In the genomic region with DNA sequence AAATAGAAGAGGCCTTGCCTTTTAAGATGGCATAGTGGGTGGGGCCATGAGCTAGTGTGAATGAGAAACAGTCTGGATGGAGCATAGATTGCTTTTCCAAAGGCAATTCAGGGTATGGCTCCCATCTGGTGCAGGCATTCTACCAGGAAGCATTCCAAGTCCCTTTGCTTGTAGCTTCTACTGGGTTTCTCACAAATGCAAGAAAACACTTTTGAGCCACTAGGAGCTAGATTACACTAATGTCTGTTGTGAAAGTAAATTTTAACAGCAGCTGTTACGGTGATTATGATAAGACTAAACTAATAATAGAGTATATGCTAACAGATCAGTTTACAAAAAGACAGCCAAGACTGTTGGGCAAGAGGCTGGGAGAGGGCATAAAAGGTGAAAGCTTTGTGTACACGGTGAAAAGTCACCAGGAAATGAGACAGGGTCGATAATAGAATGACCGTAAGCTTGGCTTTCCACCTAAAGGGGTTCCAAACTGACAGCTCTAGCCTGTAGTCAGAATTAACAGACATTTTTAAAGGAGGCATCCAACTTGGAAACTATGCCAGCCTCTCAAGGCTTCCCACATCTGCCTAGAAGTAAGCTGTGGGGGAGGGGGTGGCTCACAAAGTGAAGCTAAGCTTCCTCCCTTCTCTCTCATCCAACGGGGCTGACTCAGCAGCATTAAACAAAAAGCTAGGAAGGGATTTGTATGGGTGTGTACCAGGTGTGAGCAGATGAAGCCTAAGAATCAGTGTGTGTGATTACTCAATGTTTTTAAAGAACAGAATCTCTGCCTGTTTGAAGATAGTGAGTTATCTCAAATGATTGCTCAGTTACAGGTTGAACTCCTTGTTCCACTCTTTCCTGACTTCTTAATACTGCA, we compare ENCODE assay signal across 1 cellular context.
A peak's percentile ranks its signal among the peaks of the same experiment; 100 is the strongest.
TF ChIP-seq lines count a peak whose summit lies in the region.

No MANE protein-coding gene starts in this region.

TF ChIP-seq in HepG2, 621 proteins besides CTCF, POLR2A, EP300 and RAD21 (continued from another document and continues in another):
- TF ChIP-seq, protein P1, sequence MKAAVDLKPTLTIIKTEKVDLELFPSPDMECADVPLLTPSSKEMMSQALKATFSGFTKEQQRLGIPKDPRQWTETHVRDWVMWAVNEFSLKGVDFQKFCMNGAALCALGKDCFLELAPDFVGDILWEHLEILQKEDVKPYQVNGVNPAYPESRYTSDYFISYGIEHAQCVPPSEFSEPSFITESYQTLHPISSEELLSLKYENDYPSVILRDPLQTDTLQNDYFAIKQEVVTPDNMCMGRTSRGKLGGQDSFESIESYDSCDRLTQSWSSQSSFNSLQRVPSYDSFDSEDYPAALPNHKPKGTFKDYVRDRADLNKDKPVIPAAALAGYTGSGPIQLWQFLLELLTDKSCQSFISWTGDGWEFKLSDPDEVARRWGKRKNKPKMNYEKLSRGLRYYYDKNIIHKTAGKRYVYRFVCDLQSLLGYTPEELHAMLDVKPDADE (CRISPR knock-in tag; IDR thresholded peaks at IDR 0.05), result no peak
- no peak for TF ChIP-seq ZNF781 (CRISPR knock-in tag; IDR thresholded peaks at IDR 0.05; ENCODE audit: borderline replicate concordance, not compliant biosample characterization)
- no peak for TF ChIP-seq SP2 (CRISPR knock-in tag; IDR thresholded peaks at IDR 0.05)
- TF ChIP-seq ZNF569 (CRISPR knock-in tag; IDR thresholded peaks at IDR 0.05; ENCODE audit: borderline replicate concordance), result no peak
- no peak for TF ChIP-seq SP1 (IDR thresholded peaks at IDR 0.05)
- TF ChIP-seq SP1 (CRISPR knock-in tag; IDR thresholded peaks at IDR 0.05), result no peak
- TF ChIP-seq ZFY (CRISPR knock-in tag; IDR thresholded peaks at IDR 0.05), result no peak
- no peak for TF ChIP-seq MBNL3 (CRISPR knock-in tag; conservative IDR thresholded peaks at IDR 0.05)
- no peak for TF ChIP-seq PRPF4 (IDR thresholded peaks at IDR 0.05; ENCODE audit: low read depth, low read length, poor library complexity, severe bottlenecking)
- peak; percentile 66; the same call in 1 of the 2 replicates for TF ChIP-seq KDM3A (CRISPR knock-in tag; IDR thresholded peaks at IDR 0.05; ENCODE audit: low read depth)
- TF ChIP-seq DR1 (CRISPR knock-in tag; IDR thresholded peaks at IDR 0.05), result no peak
- TF ChIP-seq, protein P2, sequence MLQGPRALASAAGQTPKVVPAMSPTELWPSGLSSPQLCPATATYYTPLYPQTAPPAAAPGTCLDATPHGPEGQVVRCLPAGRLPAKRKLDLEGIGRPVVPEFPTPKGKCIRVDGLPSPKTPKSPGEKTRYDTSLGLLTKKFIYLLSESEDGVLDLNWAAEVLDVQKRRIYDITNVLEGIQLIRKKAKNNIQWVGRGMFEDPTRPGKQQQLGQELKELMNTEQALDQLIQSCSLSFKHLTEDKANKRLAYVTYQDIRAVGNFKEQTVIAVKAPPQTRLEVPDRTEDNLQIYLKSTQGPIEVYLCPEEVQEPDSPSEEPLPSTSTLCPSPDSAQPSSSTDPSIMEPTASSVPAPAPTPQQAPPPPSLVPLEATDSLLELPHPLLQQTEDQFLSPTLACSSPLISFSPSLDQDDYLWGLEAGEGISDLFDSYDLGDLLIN (CRISPR knock-in tag; IDR thresholded peaks at IDR 0.05; ENCODE audit: borderline replicate concordance), result no peak
- no peak for TF ChIP-seq NFYB (CRISPR knock-in tag; IDR thresholded peaks at IDR 0.05)
- TF ChIP-seq ELF4 (CRISPR knock-in tag; IDR thresholded peaks at IDR 0.05; ENCODE audit: borderline replicate concordance), result 0 out of 2 replicates have a peak, but pooled peaks have one; percentile 64
- TF ChIP-seq PTBP1 (IDR thresholded peaks at IDR 0.05; ENCODE audit: low read depth, low read length, poor library complexity, severe bottlenecking), result no peak
- TF ChIP-seq, protein P3, sequence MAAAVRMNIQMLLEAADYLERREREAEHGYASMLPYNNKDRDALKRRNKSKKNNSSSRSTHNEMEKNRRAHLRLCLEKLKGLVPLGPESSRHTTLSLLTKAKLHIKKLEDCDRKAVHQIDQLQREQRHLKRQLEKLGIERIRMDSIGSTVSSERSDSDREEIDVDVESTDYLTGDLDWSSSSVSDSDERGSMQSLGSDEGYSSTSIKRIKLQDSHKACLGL (CRISPR knock-in tag; IDR thresholded peaks at IDR 0.05), result no peak
- TF ChIP-seq, protein P4, sequence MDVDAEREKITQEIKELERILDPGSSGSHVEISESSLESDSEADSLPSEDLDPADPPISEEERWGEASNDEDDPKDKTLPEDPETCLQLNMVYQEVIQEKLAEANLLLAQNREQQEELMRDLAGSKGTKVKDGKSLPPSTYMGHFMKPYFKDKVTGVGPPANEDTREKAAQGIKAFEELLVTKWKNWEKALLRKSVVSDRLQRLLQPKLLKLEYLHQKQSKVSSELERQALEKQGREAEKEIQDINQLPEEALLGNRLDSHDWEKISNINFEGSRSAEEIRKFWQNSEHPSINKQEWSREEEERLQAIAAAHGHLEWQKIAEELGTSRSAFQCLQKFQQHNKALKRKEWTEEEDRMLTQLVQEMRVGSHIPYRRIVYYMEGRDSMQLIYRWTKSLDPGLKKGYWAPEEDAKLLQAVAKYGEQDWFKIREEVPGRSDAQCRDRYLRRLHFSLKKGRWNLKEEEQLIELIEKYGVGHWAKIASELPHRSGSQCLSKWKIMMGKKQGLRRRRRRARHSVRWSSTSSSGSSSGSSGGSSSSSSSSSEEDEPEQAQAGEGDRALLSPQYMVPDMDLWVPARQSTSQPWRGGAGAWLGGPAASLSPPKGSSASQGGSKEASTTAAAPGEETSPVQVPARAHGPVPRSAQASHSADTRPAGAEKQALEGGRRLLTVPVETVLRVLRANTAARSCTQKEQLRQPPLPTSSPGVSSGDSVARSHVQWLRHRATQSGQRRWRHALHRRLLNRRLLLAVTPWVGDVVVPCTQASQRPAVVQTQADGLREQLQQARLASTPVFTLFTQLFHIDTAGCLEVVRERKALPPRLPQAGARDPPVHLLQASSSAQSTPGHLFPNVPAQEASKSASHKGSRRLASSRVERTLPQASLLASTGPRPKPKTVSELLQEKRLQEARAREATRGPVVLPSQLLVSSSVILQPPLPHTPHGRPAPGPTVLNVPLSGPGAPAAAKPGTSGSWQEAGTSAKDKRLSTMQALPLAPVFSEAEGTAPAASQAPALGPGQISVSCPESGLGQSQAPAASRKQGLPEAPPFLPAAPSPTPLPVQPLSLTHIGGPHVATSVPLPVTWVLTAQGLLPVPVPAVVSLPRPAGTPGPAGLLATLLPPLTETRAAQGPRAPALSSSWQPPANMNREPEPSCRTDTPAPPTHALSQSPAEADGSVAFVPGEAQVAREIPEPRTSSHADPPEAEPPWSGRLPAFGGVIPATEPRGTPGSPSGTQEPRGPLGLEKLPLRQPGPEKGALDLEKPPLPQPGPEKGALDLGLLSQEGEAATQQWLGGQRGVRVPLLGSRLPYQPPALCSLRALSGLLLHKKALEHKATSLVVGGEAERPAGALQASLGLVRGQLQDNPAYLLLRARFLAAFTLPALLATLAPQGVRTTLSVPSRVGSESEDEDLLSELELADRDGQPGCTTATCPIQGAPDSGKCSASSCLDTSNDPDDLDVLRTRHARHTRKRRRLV (CRISPR knock-in tag; IDR thresholded peaks at IDR 0.05), result no peak
- TF ChIP-seq YEATS2 (CRISPR knock-in tag; IDR thresholded peaks at IDR 0.05; ENCODE audit: borderline replicate concordance), result peak; percentile 55; the same call in 1 of the 2 replicates
- TF ChIP-seq, protein P5, sequence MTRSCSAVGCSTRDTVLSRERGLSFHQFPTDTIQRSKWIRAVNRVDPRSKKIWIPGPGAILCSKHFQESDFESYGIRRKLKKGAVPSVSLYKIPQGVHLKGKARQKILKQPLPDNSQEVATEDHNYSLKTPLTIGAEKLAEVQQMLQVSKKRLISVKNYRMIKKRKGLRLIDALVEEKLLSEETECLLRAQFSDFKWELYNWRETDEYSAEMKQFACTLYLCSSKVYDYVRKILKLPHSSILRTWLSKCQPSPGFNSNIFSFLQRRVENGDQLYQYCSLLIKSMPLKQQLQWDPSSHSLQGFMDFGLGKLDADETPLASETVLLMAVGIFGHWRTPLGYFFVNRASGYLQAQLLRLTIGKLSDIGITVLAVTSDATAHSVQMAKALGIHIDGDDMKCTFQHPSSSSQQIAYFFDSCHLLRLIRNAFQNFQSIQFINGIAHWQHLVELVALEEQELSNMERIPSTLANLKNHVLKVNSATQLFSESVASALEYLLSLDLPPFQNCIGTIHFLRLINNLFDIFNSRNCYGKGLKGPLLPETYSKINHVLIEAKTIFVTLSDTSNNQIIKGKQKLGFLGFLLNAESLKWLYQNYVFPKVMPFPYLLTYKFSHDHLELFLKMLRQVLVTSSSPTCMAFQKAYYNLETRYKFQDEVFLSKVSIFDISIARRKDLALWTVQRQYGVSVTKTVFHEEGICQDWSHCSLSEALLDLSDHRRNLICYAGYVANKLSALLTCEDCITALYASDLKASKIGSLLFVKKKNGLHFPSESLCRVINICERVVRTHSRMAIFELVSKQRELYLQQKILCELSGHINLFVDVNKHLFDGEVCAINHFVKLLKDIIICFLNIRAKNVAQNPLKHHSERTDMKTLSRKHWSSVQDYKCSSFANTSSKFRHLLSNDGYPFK (CRISPR knock-in tag; IDR thresholded peaks at IDR 0.05; ENCODE audit: borderline replicate concordance), result no peak
- TF ChIP-seq, protein P6, sequence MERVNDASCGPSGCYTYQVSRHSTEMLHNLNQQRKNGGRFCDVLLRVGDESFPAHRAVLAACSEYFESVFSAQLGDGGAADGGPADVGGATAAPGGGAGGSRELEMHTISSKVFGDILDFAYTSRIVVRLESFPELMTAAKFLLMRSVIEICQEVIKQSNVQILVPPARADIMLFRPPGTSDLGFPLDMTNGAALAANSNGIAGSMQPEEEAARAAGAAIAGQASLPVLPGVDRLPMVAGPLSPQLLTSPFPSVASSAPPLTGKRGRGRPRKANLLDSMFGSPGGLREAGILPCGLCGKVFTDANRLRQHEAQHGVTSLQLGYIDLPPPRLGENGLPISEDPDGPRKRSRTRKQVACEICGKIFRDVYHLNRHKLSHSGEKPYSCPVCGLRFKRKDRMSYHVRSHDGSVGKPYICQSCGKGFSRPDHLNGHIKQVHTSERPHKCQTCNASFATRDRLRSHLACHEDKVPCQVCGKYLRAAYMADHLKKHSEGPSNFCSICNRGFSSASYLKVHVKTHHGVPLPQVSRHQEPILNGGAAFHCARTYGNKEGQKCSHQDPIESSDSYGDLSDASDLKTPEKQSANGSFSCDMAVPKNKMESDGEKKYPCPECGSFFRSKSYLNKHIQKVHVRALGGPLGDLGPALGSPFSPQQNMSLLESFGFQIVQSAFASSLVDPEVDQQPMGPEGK (CRISPR knock-in tag; IDR thresholded peaks at IDR 0.05), result 0 out of 2 replicates have a peak, but pooled peaks have one; percentile 48
- peak; percentile 83 for TF ChIP-seq SP5 (CRISPR knock-in tag; IDR thresholded peaks at IDR 0.05; ENCODE audit: borderline replicate concordance, low read depth)
- TF ChIP-seq PCBP2 (optimal IDR thresholded peaks at IDR 0.05; ENCODE audit: low read depth, low read length, poor library complexity, severe bottlenecking), result no peak
- TF ChIP-seq ZNF891 (CRISPR knock-in tag; IDR thresholded peaks at IDR 0.05), result no peak
- peak; percentile 39; the same call in 1 of the 2 replicates for TF ChIP-seq ZNF556 (CRISPR knock-in tag; IDR thresholded peaks at IDR 0.05; ENCODE audit: borderline replicate concordance)
- peak; percentile 85 for TF ChIP-seq ZNF205 (CRISPR knock-in tag; IDR thresholded peaks at IDR 0.05)
- TF ChIP-seq GTF2F1 (IDR thresholded peaks at IDR 0.05; ENCODE audit: low read length), result no peak
- no peak for TF ChIP-seq NONO (IDR thresholded peaks at IDR 0.05)
- TF ChIP-seq NONO (CRISPR knock-in tag; conservative IDR thresholded peaks at IDR 0.05), result no peak; the same call in 1 of the 2 replicates
- no peak for TF ChIP-seq ZNF562 (CRISPR knock-in tag; IDR thresholded peaks at IDR 0.05; ENCODE audit: borderline replicate concordance)
- no peak for TF ChIP-seq ZNF34 (CRISPR knock-in tag; IDR thresholded peaks at IDR 0.05; ENCODE audit: borderline replicate concordance)
- TF ChIP-seq ZNF431 (CRISPR knock-in tag; IDR thresholded peaks at IDR 0.05; ENCODE audit: borderline replicate concordance, low read depth), result peak; percentile 38; the same call in 1 of the 2 replicates
- no peak for TF ChIP-seq MTA1 (CRISPR knock-in tag; IDR thresholded peaks at IDR 0.05; ENCODE audit: borderline replicate concordance)
- TF ChIP-seq ZNF207 (IDR thresholded peaks at IDR 0.05; ENCODE audit: borderline replicate concordance), result no peak
- TF ChIP-seq NRL (CRISPR knock-in tag; IDR thresholded peaks at IDR 0.05; ENCODE audit: borderline replicate concordance), result no peak
- TF ChIP-seq, protein P7, sequence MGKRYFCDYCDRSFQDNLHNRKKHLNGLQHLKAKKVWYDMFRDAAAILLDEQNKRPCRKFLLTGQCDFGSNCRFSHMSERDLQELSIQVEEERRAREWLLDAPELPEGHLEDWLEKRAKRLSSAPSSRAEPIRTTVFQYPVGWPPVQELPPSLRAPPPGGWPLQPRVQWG (CRISPR knock-in tag; IDR thresholded peaks at IDR 0.05; ENCODE audit: borderline replicate concordance, low read depth), result no peak
- no peak for TF ChIP-seq EZH2 (conservative IDR thresholded peaks at IDR 0.05; ENCODE audit: low read depth, low read length)
- peak; percentile 93 for TF ChIP-seq ISL2 (CRISPR knock-in tag; IDR thresholded peaks at IDR 0.05)
- no peak for TF ChIP-seq NFYC (CRISPR knock-in tag; IDR thresholded peaks at IDR 0.05)
- no peak for TF ChIP-seq TOPORS (CRISPR knock-in tag; IDR thresholded peaks at IDR 0.05)
- no peak for TF ChIP-seq ZNF567 (CRISPR knock-in tag; IDR thresholded peaks at IDR 0.05; ENCODE audit: borderline replicate concordance)
- TF ChIP-seq MZF1 (CRISPR knock-in tag; IDR thresholded peaks at IDR 0.05; ENCODE audit: borderline replicate concordance), result no peak
- 0 out of 2 replicates have a peak, but pooled peaks have one; percentile 43 for TF ChIP-seq ZNF564 (CRISPR knock-in tag; IDR thresholded peaks at IDR 0.05)
- no peak for TF ChIP-seq ATF7-NPFF (CRISPR knock-in tag; IDR thresholded peaks at IDR 0.05; ENCODE audit: low read depth)
- peak; percentile 71 for TF ChIP-seq ZNF644 (CRISPR knock-in tag; IDR thresholded peaks at IDR 0.05; ENCODE audit: low read depth)
- TF ChIP-seq KDM1A (CRISPR knock-in tag; IDR thresholded peaks at IDR 0.05), result no peak
- 0 out of 2 replicates have a peak, but pooled peaks have one; percentile 32 for TF ChIP-seq TGIF2 (CRISPR knock-in tag; IDR thresholded peaks at IDR 0.05)
- TF ChIP-seq, protein P8, sequence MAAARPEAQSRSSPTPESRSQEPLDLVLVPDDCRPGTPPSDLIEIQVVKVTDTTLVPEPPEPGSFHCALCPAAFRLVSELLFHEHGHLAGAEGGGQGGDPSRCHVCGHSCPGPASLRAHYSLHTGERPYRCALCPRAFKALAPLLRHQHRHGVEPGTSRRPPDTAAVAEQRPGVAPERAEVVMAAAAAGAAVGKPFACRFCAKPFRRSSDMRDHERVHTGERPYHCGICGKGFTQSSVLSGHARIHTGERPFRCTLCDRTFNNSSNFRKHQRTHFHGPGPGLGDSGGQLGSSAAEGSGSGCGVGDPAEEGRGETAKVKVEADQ (CRISPR knock-in tag; IDR thresholded peaks at IDR 0.05; ENCODE audit: borderline replicate concordance), result no peak
- TF ChIP-seq POLR2AphosphoS5 (IDR thresholded peaks at IDR 0.05; ENCODE audit: low read depth, low read length), result no peak
- TF ChIP-seq ZSCAN25 (CRISPR knock-in tag; IDR thresholded peaks at IDR 0.05), result no peak
- TF ChIP-seq ZNF12 (CRISPR knock-in tag; IDR thresholded peaks at IDR 0.05), result 0 out of 2 replicates have a peak, but pooled peaks have one; percentile 55
